ENCODE assay signal across 8 cellular contexts in the genomic region with DNA sequence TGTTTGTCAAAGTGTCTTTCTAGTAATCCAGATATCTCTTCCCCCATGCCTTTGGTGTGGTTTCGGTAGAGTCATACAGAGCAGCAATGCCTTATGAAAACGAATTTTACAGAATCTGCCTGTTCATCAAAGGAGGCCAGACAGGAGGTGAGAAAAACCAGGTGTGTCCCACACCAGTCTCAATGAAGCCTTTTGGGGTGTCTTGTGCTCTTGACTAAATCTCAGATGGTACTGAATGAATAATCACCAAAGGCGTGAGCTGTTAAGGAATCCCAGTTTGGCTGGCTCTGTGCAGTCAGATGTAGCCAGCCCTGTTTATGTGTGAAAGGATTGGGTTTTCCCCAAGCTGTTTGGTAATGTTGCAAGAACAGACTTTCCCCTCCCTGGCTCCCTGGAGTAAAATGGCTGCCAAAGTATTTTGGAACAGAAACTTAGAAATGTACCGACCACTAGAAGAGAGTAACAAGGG.
DNase-seq lines count a peak whose midpoint lies in the region; ATAC-seq and TF ChIP-seq lines count a peak whose summit lies in the region.

No MANE protein-coding gene starts in this region.

- DNase-seq in GM12864 (ENCODE audit: low read depth), result peak; percentile 30
- peak; percentile 32 for DNase-seq in activated CD4-positive, CD25-positive, alpha-beta regulatory T cell treated with anti-CD3 and anti-CD28 coated beads, Interleukin-2, amount 50 U/mL, for 72 hours
- DNase-seq in fibroblast of peridontal ligament (ENCODE audit: extremely low read depth), result peak; percentile 93
- peak; percentile 72 for DNase-seq in stimulated activated CD4-positive, alpha-beta T cell treated with anti-CD3 and anti-CD28 coated beads, Interleukin-4, amount 100 ng/mL, for 24 hours
- no peak for DNase-seq in hepatocyte (ENCODE audit: low spot score)
- no peak for DNase-seq in SK-N-DZ (ENCODE audit: low spot score)
- no peak for DNase-seq in A673 (ENCODE audit: low spot score)

- H3K27me3 ChIP-seq in hepatocyte (no peaks in the 10 kb centered on the region), A673 (replicated peaks; ENCODE audit: insufficient read depth, low read depth, low read length, poor library complexity) (no peaks in the 10 kb centered on the region)

- no peak for TF ChIP-seq CTCF in GM12864 (IDR thresholded peaks at IDR 0.05; ENCODE audit: low read depth, low read length, missing control alignments)
- TF ChIP-seq CTCF in hepatocyte (IDR thresholded peaks at IDR 0.05; ENCODE audit: poor library complexity), result no peak
- TF ChIP-seq CTCF in A673 (conservative IDR thresholded peaks at IDR 0.05; ENCODE audit: low read depth, low read length), result no peak

- peak; percentile 85 for ATAC-seq in HG02571 (IDR thresholded peaks at IDR 0.05; ENCODE audit: unreplicated experiment)

- WGBS in hepatocyte (ENCODE audit: low lambda C conversion rate, missing lambda C conversion rate), result 88% methylated on average over 4 of the region's 4 CpGs

- no peaks in the 10 kb centered on the region for H3K36me3 ChIP-seq in hepatocyte (replicated peaks; ENCODE audit: insufficient read depth, low read depth)
- no peaks in the 10 kb centered on the region for H3K36me3 ChIP-seq in A673 (ENCODE audit: insufficient read depth, low read length, poor library complexity, severe bottlenecking)

- H3K4me3 ChIP-seq in GM12864 (ENCODE audit: low read depth, low read length), result no peak overlapping the region
- no peak overlapping the region for H3K4me3 ChIP-seq in hepatocyte
- no peak overlapping the region for H3K4me3 ChIP-seq in A673 (ENCODE audit: low read depth, low read length, poor library complexity, severe bottlenecking)

- H3K9me2 ChIP-seq in hepatocyte (replicated peaks; ENCODE audit: insufficient read depth), result no peaks in the 10 kb centered on the region

- no peak overlapping the region for H3K27ac ChIP-seq in hepatocyte
- no peak overlapping the region for H3K27ac ChIP-seq in A673 (ENCODE audit: low read depth, low read length, poor library complexity, severe bottlenecking)

- H3K4me2 ChIP-seq in hepatocyte, result no peak overlapping the region

- H3K4me1 ChIP-seq in hepatocyte (ENCODE audit: insufficient read depth), result no peaks in the 10 kb centered on the region
- H3K4me1 ChIP-seq in A673 (ENCODE audit: insufficient read depth, low read length, poor library complexity, severe bottlenecking), result no peaks in the 10 kb centered on the region

- BruUV-seq in A673 (replicated peaks; lab: Mats Ljungman, UMichigan), result no TSS peak

- H3K9me3 ChIP-seq in hepatocyte (ENCODE audit: low read depth) (no peaks in the 10 kb centered on the region), A673 (ENCODE audit: low read depth, low read length, poor library complexity, severe bottlenecking) (no peaks in the 10 kb centered on the region)

- POLR2A ChIA-PET in A673 (lab: Charles Lee; ENCODE audit: low non-redundant PET), result no interaction called here

- no peaks in the 10 kb centered on the region for H4K20me1 ChIP-seq in hepatocyte (ENCODE audit: insufficient read depth, poor library complexity, severe bottlenecking)

- H2AFZ ChIP-seq in hepatocyte, result no peak overlapping the region

- intact Hi-C loops in A673 (cut with micrococcal nuclease; ENCODE audit: unreplicated experiment), result no loop called here

- CTCF ChIA-PET in A673 (lab: Charles Lee), result no interaction called here

- no peaks in the 10 kb centered on the region for H3K79me2 ChIP-seq in hepatocyte

Comparison
In these comparisons a context has a peak if more than half of its experiments do, and no peak if none do; other contexts are left out.
1. DNase-seq: peak in GM12864 (single experiment), activated CD4-positive, CD25-positive, alpha-beta regulatory T cell treated with anti-CD3 and anti-CD28 coated beads, Interleukin-2, amount 50 U/mL, for 72 hours (single experiment), fibroblast of peridontal ligament (single experiment) and stimulated activated CD4-positive, alpha-beta T cell treated with anti-CD3 and anti-CD28 coated beads, Interleukin-4, amount 100 ng/mL, for 24 hours (single experiment); none in hepatocyte (single experiment), SK-N-DZ (single experiment) and A673 (single experiment).